In the genomic region with DNA sequence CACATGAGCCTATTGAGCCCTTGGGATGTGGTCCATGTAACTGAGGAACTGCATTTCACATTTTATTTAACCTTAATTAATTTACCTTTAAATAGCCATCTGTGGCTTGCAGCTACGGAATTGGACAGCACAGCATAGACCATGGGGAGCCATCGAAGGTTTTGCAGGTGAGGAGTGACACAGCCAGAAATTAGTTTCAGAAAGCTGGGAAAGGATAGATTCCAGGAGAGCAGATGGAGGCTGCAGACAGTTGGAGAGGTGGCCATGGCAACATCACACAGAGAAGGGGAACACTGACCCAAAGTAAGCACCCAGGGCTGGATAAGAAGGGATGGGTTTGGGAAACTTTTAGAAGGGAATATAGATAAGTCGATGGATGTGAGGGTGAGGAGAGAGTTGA, we compare ENCODE assay signal across 20 cellular contexts.
A peak's percentile ranks its signal among the peaks of the same experiment; 100 is the strongest.
DNase-seq lines count a peak whose midpoint lies in the region; ATAC-seq and TF ChIP-seq lines count a peak whose summit lies in the region.
"Had no signal": no experiment of that assay in that cellular context is flagged by ENCODE, and none has a peak within 500 bp of the region (broad histone marks: within the 10 kb centered on the region; RNA-seq: fewer than 3 reads in every experiment).

No MANE protein-coding gene starts in this region.

- TF ChIP-seq CTCF in endodermal cell (conservative IDR thresholded peaks at IDR 0.05) (no peak), gastroesophageal sphincter (IDR thresholded peaks at IDR 0.05) (no peak)

- H3K36me3 ChIP-seq in endodermal cell (ENCODE audit: control insufficient read depth, insufficient read depth, low read length) (no peaks in the 10 kb centered on the region), gastroesophageal sphincter (no peaks in the 10 kb centered on the region)
- H3K36me3 ChIP-seq: BLaER1 had no signal

- H3K4me1 ChIP-seq in endodermal cell (ENCODE audit: control insufficient read depth, insufficient read depth, low read length) = no peaks in the 10 kb centered on the region
- no peaks in the 10 kb centered on the region for H3K4me1 ChIP-seq in gastroesophageal sphincter
- H3K4me1 ChIP-seq: BLaER1 had no signal

- H3K27me3 ChIP-seq in endodermal cell (ENCODE audit: control insufficient read depth, insufficient read depth, low read length, poor library complexity, severe bottlenecking) (peaks cover 17% of the 10 kb centered on the region), gastroesophageal sphincter (peaks cover 31% of the 10 kb centered on the region)
- H3K27me3 ChIP-seq: BLaER1 had no signal

- no peak for TF ChIP-seq POLR2A in gastroesophageal sphincter (IDR thresholded peaks at IDR 0.05)

- no peak overlapping the region for H3K27ac Mint-ChIP-seq in endodermal cell
- H3K27ac Mint-ChIP-seq: B cell; CD4-positive, alpha-beta T cell; CD8-positive, alpha-beta memory T cell; GM23338; H9 had no signal

- no peak overlapping the region for H3K4me3 Mint-ChIP-seq in endodermal cell
- H3K4me3 Mint-ChIP-seq: B cell; CD4-positive, alpha-beta T cell; CD8-positive, alpha-beta memory T cell; GM23338; H9 had no signal

- no peak overlapping the region for H3K9ac ChIP-seq in endodermal cell (ENCODE audit: extremely low read depth, low read length, poor library complexity, severe bottlenecking)
- H3K9ac ChIP-seq: BLaER1 had no signal

- H3K27me3 Mint-ChIP-seq in endodermal cell (ENCODE audit: insufficient read depth) = peaks cover 28% of the 10 kb centered on the region

- no peak overlapping the region for H3K4me3 ChIP-seq in endodermal cell (ENCODE audit: low read length)
- H3K4me3 ChIP-seq in gastroesophageal sphincter = no peak overlapping the region
- H3K4me3 ChIP-seq: BLaER1, GM12878, GM23338 had no signal

- TF ChIP-seq EP300 in gastroesophageal sphincter (IDR thresholded peaks at IDR 0.05) = no peak

- ATAC-seq in HG03432 (IDR thresholded peaks at IDR 0.05; ENCODE audit: unreplicated experiment) (no peak), gastroesophageal sphincter (no peak)
- ATAC-seq: GM12878, GM23338, HCT116 had no signal

- DNase-seq in DMS 273 (lab: John Stamatoyannopoulos, UW; ENCODE audit: unreplicated experiment) (peak; percentile 10), DMS 273 treated with DMSO at 0.1 percent for 48 hours (lab: John Stamatoyannopoulos, UW) (no peak), cerebellar cortex (ENCODE audit: low spot score) (peak; percentile 73), endodermal cell (peak; percentile 3), inferior parietal cortex (ENCODE audit: extremely low spot score) (no peak)
- DNase-seq: CD4-positive, alpha-beta T cell; CD8-positive, alpha-beta memory T cell; DMS153; DND-41; GDM1; H9 had no signal

- peaks cover 7% of the 10 kb centered on the region for H3K9me3 Mint-ChIP-seq in endodermal cell
- H3K9me3 Mint-ChIP-seq: CD4-positive, alpha-beta T cell had no signal

- WGBS in endodermal cell (ENCODE audit: insufficient coverage in 1 of 2, insufficient read length in 1 of 2), 2 experiments = 94 to 100% methylated on average over 1 to 3 of the region's 3 CpGs
- WGBS in gastroesophageal sphincter (ENCODE audit: low coverage in 1 of 2), 2 donors = 79 to 85% methylated on average over 2 to 3 of the region's 3 CpGs

- no peaks in the 10 kb centered on the region for H3K9me3 ChIP-seq in endodermal cell (ENCODE audit: control insufficient read depth, low read length)
- peaks cover 0 to 12% (median 0%) of the 10 kb centered on the region in 3 donors for H3K9me3 ChIP-seq in gastroesophageal sphincter

- H3K4me1 Mint-ChIP-seq in endodermal cell = no peaks in the 10 kb centered on the region
- H3K4me1 Mint-ChIP-seq: B cell; CD8-positive, alpha-beta memory T cell; GM23338; H9 had no signal

- H3K27ac ChIP-seq in endodermal cell (ENCODE audit: low read depth, low read length) (no peak overlapping the region), gastroesophageal sphincter (no peak overlapping the region)
- H3K27ac ChIP-seq: 22Rv1, BLaER1, C4-2B had no signal

- H3K36me3 Mint-ChIP-seq in endodermal cell (ENCODE audit: low read depth) = no peaks in the 10 kb centered on the region

Comparison
In these comparisons a context has a peak if more than half of its experiments do, and no peak if none do; other contexts are left out.
1. DNase-seq: peak in DMS 273 (single experiment), cerebellar cortex (single experiment) and endodermal cell (single experiment); none in DMS 273 treated with DMSO at 0.1 percent for 48 hours (single experiment) and inferior parietal cortex (single experiment).